11 cellular contexts compared by ENCODE assay signal in genomic region chr1:21524686-21525339, GRCh38. TPM values are rescaled to one million over a fixed set of nuclear protein-coding genes. Genes with fewer than 3 reads are reported as not detected.
DNase-seq lines count a peak whose midpoint lies in the region; ATAC-seq and TF ChIP-seq lines count a peak whose summit lies in the region.
"Had no signal": no experiment of that assay in that cellular context is flagged by ENCODE, and none has a peak within 500 bp of the region (broad histone marks: within the 10 kb centered on the region; RNA-seq: fewer than 3 reads in every experiment).

No MANE protein-coding gene starts in this region.

- peaks cover 71% of the 10 kb centered on the region for H4K20me1 ChIP-seq in neural progenitor cell (ENCODE audit: low read depth)

- no peaks in the 10 kb centered on the region for H3K36me3 ChIP-seq in neural progenitor cell
- H3K36me3 ChIP-seq: sigmoid colon had no signal

- peaks cover 21% of the 10 kb centered on the region for H3K4me1 ChIP-seq in neural progenitor cell
- H3K4me1 ChIP-seq: sigmoid colon had no signal

- peaks cover 7% of the 10 kb centered on the region for H3K27me3 Mint-ChIP-seq in endothelial cell (ENCODE audit: unreplicated experiment)
- H3K27me3 Mint-ChIP-seq in neural progenitor cell (ENCODE audit: insufficient read depth, low read depth): no peaks in the 10 kb centered on the region
- no peaks in the 10 kb centered on the region for H3K27me3 Mint-ChIP-seq in T-cell
- H3K27me3 Mint-ChIP-seq: activated CD4-positive, alpha-beta T cell treated with anti-CD3 and anti-CD28 coated beads, Interleukin-2, amount 10 ng/mL, durations not matched to agents 24 days and 14 days had no signal

- POLR2A ChIA-PET in T-cell (lab: Charles Lee): no interaction called here

- peaks cover 93% of the 10 kb centered on the region for H3K79me2 ChIP-seq in neural progenitor cell (ENCODE audit: low read depth)

- ATAC-seq in GM21717 (IDR thresholded peaks at IDR 0.05; ENCODE audit: unreplicated experiment) (no peak), T-cell (replicated peaks in 1 of 4) (no peak)

- H3K4me1 Mint-ChIP-seq in endothelial cell (ENCODE audit: unreplicated experiment) (peaks cover 11% of the 10 kb centered on the region), neural progenitor cell (peaks cover 31% of the 10 kb centered on the region), T-cell (no peaks in the 10 kb centered on the region)
- H3K4me1 Mint-ChIP-seq: activated CD4-positive, alpha-beta T cell treated with anti-CD3 and anti-CD28 coated beads, Interleukin-2, amount 10 ng/mL, durations not matched to agents 24 days and 14 days had no signal

- H3K27ac Mint-ChIP-seq in endothelial cell (ENCODE audit: unreplicated experiment) (peak overlapping the region; percentile 85), neural progenitor cell (peak overlapping the region; percentile 85), T-cell (no peak overlapping the region)
- H3K27ac Mint-ChIP-seq: activated CD4-positive, alpha-beta T cell treated with anti-CD3 and anti-CD28 coated beads, Interleukin-2, amount 10 ng/mL, durations not matched to agents 24 days and 14 days had no signal

- no peaks in the 10 kb centered on the region for H3K9me3 ChIP-seq in neural progenitor cell (ENCODE audit: low read depth)
- H3K9me3 ChIP-seq: sigmoid colon had no signal

- H3K27me3 ChIP-seq in neural progenitor cell: no peaks in the 10 kb centered on the region
- H3K27me3 ChIP-seq: sigmoid colon had no signal

- DNase-seq in G401 (ENCODE audit: low spot score) (peak; percentile 49), NCI-H446 treated with DMSO at 0.1 percent for 48 hours (lab: John Stamatoyannopoulos, UW) (peak; percentile 35), endothelial cell (ENCODE audit: low spot score) (peak; percentile 14), neural progenitor cell (ENCODE audit: low spot score) (peak; percentile 33), GOT3 (lab: John Stamatoyannopoulos, UW) (no peak), T-cell (no peak), foreskin melanocyte (no peak)
- DNase-seq: activated CD4-positive, alpha-beta T cell treated with anti-CD3 and anti-CD28 coated beads, Interleukin-2, amount 10 ng/mL, durations not matched to agents 24 days and 14 days; sigmoid colon had no signal

- TF ChIP-seq CTCF in endothelial cell (IDR thresholded peaks at IDR 0.05; ENCODE audit: unreplicated experiment) (no peak), neural progenitor cell (IDR thresholded peaks at IDR 0.05) (no peak)

- H3K4me3 Mint-ChIP-seq in endothelial cell (ENCODE audit: unreplicated experiment) (no peak overlapping the region), neural progenitor cell (no peak overlapping the region), T-cell (no peak overlapping the region)
- H3K4me3 Mint-ChIP-seq: activated CD4-positive, alpha-beta T cell treated with anti-CD3 and anti-CD28 coated beads, Interleukin-2, amount 10 ng/mL, durations not matched to agents 24 days and 14 days had no signal

- no peak overlapping the region for H3K4me3 ChIP-seq in neural progenitor cell
- H3K4me3 ChIP-seq: sigmoid colon had no signal

- peak overlapping the region; percentile 74 for H3K27ac ChIP-seq in neural progenitor cell
- H3K27ac ChIP-seq: sigmoid colon had no signal

- no peak overlapping the region for H2AFZ ChIP-seq in neural progenitor cell (replicated peaks)

- no peaks in the 10 kb centered on the region for H3K36me3 Mint-ChIP-seq in endothelial cell (ENCODE audit: low read depth, unreplicated experiment)
- no peaks in the 10 kb centered on the region for H3K36me3 Mint-ChIP-seq in neural progenitor cell
- H3K36me3 Mint-ChIP-seq in T-cell: no peaks in the 10 kb centered on the region
- H3K36me3 Mint-ChIP-seq: CD14-positive monocyte had no signal

- CTCF ChIA-PET in T-cell (lab: Charles Lee): no interaction called here

- no peaks in the 10 kb centered on the region for H3K9me3 Mint-ChIP-seq in endothelial cell (ENCODE audit: unreplicated experiment)
- H3K9me3 Mint-ChIP-seq in neural progenitor cell: no peaks in the 10 kb centered on the region
- no peaks in the 10 kb centered on the region for H3K9me3 Mint-ChIP-seq in T-cell
- H3K9me3 Mint-ChIP-seq: activated CD4-positive, alpha-beta T cell treated with anti-CD3 and anti-CD28 coated beads, Interleukin-2, amount 10 ng/mL, durations not matched to agents 24 days and 14 days had no signal

- H3K4me2 ChIP-seq in neural progenitor cell: no peak overlapping the region

- no peak overlapping the region for H3K9ac ChIP-seq in neural progenitor cell

- peaks cover 18% of the 10 kb centered on the region for H3F3A ChIP-seq in neural progenitor cell (ENCODE audit: low read depth)

- in situ Hi-C loops in G401 (cut with HindIII; ENCODE audit: low sequenced_read_pairs): no loop called here

RNA-seq across cellular contexts. Expression of gene ALPL, which starts 15.6 kb away (rescaled TPM):
- total RNA-seq in G401 (2014; rRNA removed; shearing (Covaris generic)): 0.58 and 0.98 TPM in 2 replicates
- total RNA-seq in endothelial cell (ENCODE audit: unreplicated experiment): 11.7 TPM
- total RNA-seq in neural progenitor cell (ENCODE audit: low replicate concordance): 51.3 and 114 TPM in 2 replicates
- total RNA-seq in T-cell: under 1 TPM in 3 of 5 donors, not detected in 2; 0.20 to 0.44 (median 0.41) TPM
- total RNA-seq: activated CD4-positive, alpha-beta T cell treated with anti-CD3 and anti-CD28 coated beads, Interleukin-2, amount 10 ng/mL, durations not matched to agents 24 days and 14 days had no signal

Comparison
In these comparisons a context has a peak if more than half of its experiments do, and no peak if none do; other contexts are left out.
1. DNase-seq: peak in G401 (single experiment), NCI-H446 treated with DMSO at 0.1 percent for 48 hours (single experiment), endothelial cell (single experiment) and neural progenitor cell (single experiment); none in GOT3 (single experiment), T-cell (0 of 34) and foreskin melanocyte (single experiment).
2. H3K27ac Mint-ChIP-seq: peak in endothelial cell (single experiment) and neural progenitor cell (single experiment); none in T-cell (0 of 2).